3 cellular contexts compared by ENCODE assay signal in genomic region chr7:128385988-128386387, GRCh38. TPM values are rescaled to one million over a fixed set of nuclear protein-coding genes. Genes with fewer than 3 reads are reported as not detected.
"Had no signal": no experiment of that assay in that cellular context is flagged by ENCODE, and none has a peak within 500 bp of the region (broad histone marks: within the 10 kb centered on the region; RNA-seq: fewer than 3 reads in every experiment).

No MANE protein-coding gene starts in this region.

RNA-seq across cellular contexts. Expression of gene PRRT4, which starts 24.5 kb away (rescaled TPM):
- total RNA-seq: activated B cell treated with CpG ODN at 0.5 μM for 24 hours, dermis microvascular lymphatic vessel endothelial cell, endothelial cell of umbilical vein had no signal
